In the genomic region with DNA sequence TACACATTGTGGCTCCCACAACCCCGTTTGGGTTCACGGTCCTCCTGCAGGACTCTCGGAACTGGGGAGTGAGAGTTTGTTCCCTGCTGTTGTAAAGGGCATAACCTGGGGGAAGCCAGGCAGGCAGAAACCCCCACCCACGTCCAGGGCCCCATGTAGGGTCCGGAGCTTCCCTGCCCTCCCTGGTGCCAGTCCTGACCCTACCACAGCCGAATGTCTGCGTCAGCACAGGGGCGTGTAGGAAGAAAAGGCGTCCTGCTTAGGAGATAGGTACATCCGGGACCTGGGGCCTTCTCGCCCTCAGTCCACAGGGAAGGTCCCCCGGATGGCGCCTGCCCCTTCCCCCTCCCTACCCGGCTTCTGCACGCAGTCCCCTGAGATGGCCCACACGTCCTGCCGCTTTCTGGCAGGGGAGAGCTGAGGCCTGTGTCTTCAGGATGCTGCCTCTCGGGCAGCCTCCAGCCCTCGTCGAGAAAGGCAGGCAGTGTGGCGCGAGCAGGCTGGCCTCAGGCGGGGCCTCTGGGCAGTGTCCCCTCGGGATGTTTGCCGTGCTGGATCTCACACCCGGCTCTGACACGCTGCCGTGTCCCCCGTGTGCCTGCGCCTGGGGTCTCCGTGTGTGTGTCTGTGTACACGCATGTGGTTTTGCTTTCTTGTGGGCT, we compare ENCODE assay signal across 21 cellular contexts. TPM values are rescaled to one million over a fixed set of nuclear protein-coding genes. Genes with fewer than 3 reads are reported as not detected.
DNase-seq lines count a peak whose midpoint lies in the region; ATAC-seq and TF ChIP-seq lines count a peak whose summit lies in the region.
"Had no signal": no experiment of that assay in that cellular context is flagged by ENCODE, and none has a peak within 500 bp of the region (broad histone marks: within the 10 kb centered on the region; RNA-seq: fewer than 3 reads in every experiment).

No MANE protein-coding gene starts in this region.

- H3K4me1 Mint-ChIP-seq in natural killer cell (peaks cover 11 to 39% of the 10 kb centered on the region in 2 donors), nephron progenitor cell (peaks cover 24% of the 10 kb centered on the region)
- H3K4me1 Mint-ChIP-seq in natural killer cell treated with Interleukin-12 subunit alpha and Interleukin-12 subunit beta and Interleukin-15 and Interleukin-18, amount 100 ng/mL, for 72 hours (ENCODE audit: low read depth in 2 of 2): peaks cover 0 to 11% of the 10 kb centered on the region in 2 donors
- H3K4me1 Mint-ChIP-seq in effector memory CD8-positive, alpha-beta T cell (ENCODE audit: low read depth in 2 of 2): peaks cover 19 to 32% of the 10 kb centered on the region in 2 donors
- H3K4me1 Mint-ChIP-seq in stimulated activated effector memory CD8-positive, alpha-beta T cell treated with anti-CD3 and anti-CD28 coated beads, Interleukin-12 subunit alpha, Interleukin-12 subunit beta, amount 100 ng/mL, for 72 hours: peaks cover 39% of the 10 kb centered on the region
- peaks cover 2% of the 10 kb centered on the region for H3K4me1 Mint-ChIP-seq in activated CD4-positive, alpha-beta memory T cell treated with anti-CD3 and anti-CD28 coated beads, Interleukin-2, amount 10 ng/mL, durations not matched to agents 7 days and 5 days

- DNase-seq in natural killer cell (no peak), nephron progenitor cell (no peak), NAMALWA (ENCODE audit: low spot score) (no peak)
- DNase-seq in natural killer cell treated with Interleukin-12 subunit alpha and Interleukin-12 subunit beta and Interleukin-15 and Interleukin-18, amount 100 ng/mL, for 72 hours (ENCODE audit: low spot score): no peak
- no peak for DNase-seq in effector memory CD8-positive, alpha-beta T cell
- DNase-seq in stimulated activated effector memory CD8-positive, alpha-beta T cell treated with anti-CD3 and anti-CD28 coated beads, Interleukin-12 subunit alpha, Interleukin-12 subunit beta, amount 100 ng/mL, for 72 hours (ENCODE audit: low spot score in 2 of 2): no peak
- DNase-seq in activated CD4-positive, alpha-beta memory T cell treated with anti-CD3 and anti-CD28 coated beads, Interleukin-2, amount 10 ng/mL, durations not matched to agents 7 days and 5 days: no peak
- DNase-seq: C1 segment of cervical spinal cord; CD8-positive, alpha-beta memory T cell; DMS79 treated with DMSO at 0.1 percent for 48 hours; KBM-7; MG63; NCI-H1694; NCI-H2029 treated with DMSO at 0.1 percent for 48 hours; NCI-H446 treated with DMSO at 0.1 percent for 48 hours; NCI-H526; NCI-H82; NK-92 treated with Interleukin-12 subunit alpha and Interleukin-12 subunit beta, amount 100 ng/mL, for 24 hours; PC-9; RPMI8226; SHP77 treated with DMSO at 0.1 percent for 48 hours had no signal

- no peaks in the 10 kb centered on the region for H3K36me3 Mint-ChIP-seq in natural killer cell
- H3K36me3 Mint-ChIP-seq in natural killer cell treated with Interleukin-12 subunit alpha and Interleukin-12 subunit beta and Interleukin-15 and Interleukin-18, amount 100 ng/mL, for 72 hours: no peaks in the 10 kb centered on the region
- H3K36me3 Mint-ChIP-seq in effector memory CD8-positive, alpha-beta T cell (ENCODE audit: insufficient read depth): peaks cover 63% of the 10 kb centered on the region
- peaks cover 14% of the 10 kb centered on the region for H3K36me3 Mint-ChIP-seq in nephron progenitor cell (ENCODE audit: low read depth)
- H3K36me3 Mint-ChIP-seq in stimulated activated effector memory CD8-positive, alpha-beta T cell treated with anti-CD3 and anti-CD28 coated beads, Interleukin-12 subunit alpha, Interleukin-12 subunit beta, amount 100 ng/mL, for 72 hours: peaks cover 13% of the 10 kb centered on the region
- H3K36me3 Mint-ChIP-seq in activated CD4-positive, alpha-beta memory T cell treated with anti-CD3 and anti-CD28 coated beads, Interleukin-2, amount 10 ng/mL, durations not matched to agents 7 days and 5 days (ENCODE audit: low read depth): peaks cover 11% of the 10 kb centered on the region

- peak overlapping the region in 1 of 2 donors; percentile 45 for H3K27ac Mint-ChIP-seq in natural killer cell
- H3K27ac Mint-ChIP-seq in natural killer cell treated with Interleukin-12 subunit alpha and Interleukin-12 subunit beta and Interleukin-15 and Interleukin-18, amount 100 ng/mL, for 72 hours: no peak overlapping the region
- H3K27ac Mint-ChIP-seq in effector memory CD8-positive, alpha-beta T cell: peak overlapping the region; percentile 67 to 82
- H3K27ac Mint-ChIP-seq in nephron progenitor cell: peak overlapping the region; percentile 91
- no peak overlapping the region for H3K27ac Mint-ChIP-seq in stimulated activated effector memory CD8-positive, alpha-beta T cell treated with anti-CD3 and anti-CD28 coated beads, Interleukin-12 subunit alpha, Interleukin-12 subunit beta, amount 100 ng/mL, for 72 hours
- H3K27ac Mint-ChIP-seq in activated CD4-positive, alpha-beta memory T cell treated with anti-CD3 and anti-CD28 coated beads, Interleukin-2, amount 10 ng/mL, durations not matched to agents 7 days and 5 days: no peak overlapping the region

- peak overlapping the region; percentile 5 for H3K4me3 Mint-ChIP-seq in natural killer cell
- H3K4me3 Mint-ChIP-seq in natural killer cell treated with Interleukin-12 subunit alpha and Interleukin-12 subunit beta and Interleukin-15 and Interleukin-18, amount 100 ng/mL, for 72 hours: no peak overlapping the region
- peak overlapping the region in 1 of 2 donors; percentile 12 for H3K4me3 Mint-ChIP-seq in effector memory CD8-positive, alpha-beta T cell
- H3K4me3 Mint-ChIP-seq in nephron progenitor cell: no peak overlapping the region
- H3K4me3 Mint-ChIP-seq in stimulated activated effector memory CD8-positive, alpha-beta T cell treated with anti-CD3 and anti-CD28 coated beads, Interleukin-12 subunit alpha, Interleukin-12 subunit beta, amount 100 ng/mL, for 72 hours: no peak overlapping the region
- no peak overlapping the region for H3K4me3 Mint-ChIP-seq in activated CD4-positive, alpha-beta memory T cell treated with anti-CD3 and anti-CD28 coated beads, Interleukin-2, amount 10 ng/mL, durations not matched to agents 7 days and 5 days
- H3K4me3 Mint-ChIP-seq: CD8-positive, alpha-beta memory T cell had no signal

- no peaks in the 10 kb centered on the region for H3K9me3 Mint-ChIP-seq in natural killer cell
- H3K9me3 Mint-ChIP-seq in natural killer cell treated with Interleukin-12 subunit alpha and Interleukin-12 subunit beta and Interleukin-15 and Interleukin-18, amount 100 ng/mL, for 72 hours: no peaks in the 10 kb centered on the region
- H3K9me3 Mint-ChIP-seq in effector memory CD8-positive, alpha-beta T cell: no peaks in the 10 kb centered on the region
- H3K9me3 Mint-ChIP-seq in nephron progenitor cell: no peaks in the 10 kb centered on the region
- no peaks in the 10 kb centered on the region for H3K9me3 Mint-ChIP-seq in stimulated activated effector memory CD8-positive, alpha-beta T cell treated with anti-CD3 and anti-CD28 coated beads, Interleukin-12 subunit alpha, Interleukin-12 subunit beta, amount 100 ng/mL, for 72 hours
- no peaks in the 10 kb centered on the region for H3K9me3 Mint-ChIP-seq in activated CD4-positive, alpha-beta memory T cell treated with anti-CD3 and anti-CD28 coated beads, Interleukin-2, amount 10 ng/mL, durations not matched to agents 7 days and 5 days
- H3K9me3 Mint-ChIP-seq: CD8-positive, alpha-beta memory T cell had no signal

- CTCF ChIA-PET in activated CD4-positive, alpha-beta memory T cell treated with anti-CD3 and anti-CD28 coated beads, Interleukin-2, amount 10 ng/mL, durations not matched to agents 7 days and 5 days (lab: Charles Lee): no interaction called here

- TF ChIP-seq CTCF in natural killer cell (IDR thresholded peaks at IDR 0.05) (no peak), nephron progenitor cell (IDR thresholded peaks at IDR 0.05) (no peak)

- intact Hi-C loops in natural killer cell (cut with micrococcal nuclease): no loop called here

- H3K27me3 Mint-ChIP-seq in natural killer cell (ENCODE audit: low read depth in 2 of 2) (no peaks in the 10 kb centered on the region), nephron progenitor cell (ENCODE audit: low read depth, poor library complexity) (no peaks in the 10 kb centered on the region)
- no peaks in the 10 kb centered on the region for H3K27me3 Mint-ChIP-seq in natural killer cell treated with Interleukin-12 subunit alpha and Interleukin-12 subunit beta and Interleukin-15 and Interleukin-18, amount 100 ng/mL, for 72 hours
- H3K27me3 Mint-ChIP-seq in effector memory CD8-positive, alpha-beta T cell: no peaks in the 10 kb centered on the region
- H3K27me3 Mint-ChIP-seq in activated CD4-positive, alpha-beta memory T cell treated with anti-CD3 and anti-CD28 coated beads, Interleukin-2, amount 10 ng/mL, durations not matched to agents 7 days and 5 days: no peaks in the 10 kb centered on the region

- POLR2A ChIA-PET in activated CD4-positive, alpha-beta memory T cell treated with anti-CD3 and anti-CD28 coated beads, Interleukin-2, amount 10 ng/mL, durations not matched to agents 7 days and 5 days (lab: Charles Lee): no interaction called here

- ATAC-seq in natural killer cell: peak in 1 of 3 donors; percentile 3
- ATAC-seq in natural killer cell treated with Interleukin-12 subunit alpha and Interleukin-12 subunit beta and Interleukin-15 and Interleukin-18, amount 100 ng/mL, for 72 hours: no peak
- no peak for ATAC-seq in effector memory CD8-positive, alpha-beta T cell (replicated peaks)
- no peak for ATAC-seq in stimulated activated effector memory CD8-positive, alpha-beta T cell treated with anti-CD3 and anti-CD28 coated beads, Interleukin-12 subunit alpha, Interleukin-12 subunit beta, amount 100 ng/mL, for 72 hours

RNA-seq across cellular contexts. Expression of a gene that starts 19.1 kb away (rescaled TPM):
- total RNA-seq in natural killer cell: 100 to 1,000 TPM; 138 to 143 (median 139) TPM
- 100 to 1,000 TPM in 1 of 2 donors, 10 to 100 TPM in 1; 57.5 to 103 TPM for total RNA-seq in natural killer cell treated with Interleukin-12 subunit alpha and Interleukin-12 subunit beta and Interleukin-15 and Interleukin-18, amount 100 ng/mL, for 72 hours
- total RNA-seq in activated CD4-positive, alpha-beta memory T cell treated with anti-CD3 and anti-CD28 coated beads, Interleukin-2, amount 10 ng/mL, durations not matched to agents 7 days and 5 days: 100 to 1,000 TPM; 130 to 132 TPM

RNA-seq across cellular contexts. Expression of a gene that starts 54.9 kb away (rescaled TPM):
- 10 to 100 TPM; 13.0 to 20.9 (median 13.1) TPM for total RNA-seq in natural killer cell
- 10 to 100 TPM in 1 of 2 donors, 1 to 10 TPM in 1; 7.5 to 13.3 TPM for total RNA-seq in natural killer cell treated with Interleukin-12 subunit alpha and Interleukin-12 subunit beta and Interleukin-15 and Interleukin-18, amount 100 ng/mL, for 72 hours
- 10 to 100 TPM; 13.3 to 15.5 TPM for total RNA-seq in activated CD4-positive, alpha-beta memory T cell treated with anti-CD3 and anti-CD28 coated beads, Interleukin-2, amount 10 ng/mL, durations not matched to agents 7 days and 5 days

RNA-seq across cellular contexts. Expression of a gene that starts 54.9 kb away (rescaled TPM):
- total RNA-seq in natural killer cell: 10 to 100 TPM; 43.1 to 53.7 (median 46.9) TPM
- 10 to 100 TPM; 34.8 to 66.2 TPM for total RNA-seq in natural killer cell treated with Interleukin-12 subunit alpha and Interleukin-12 subunit beta and Interleukin-15 and Interleukin-18, amount 100 ng/mL, for 72 hours
- 10 to 100 TPM; 36.5 to 39.7 TPM for total RNA-seq in activated CD4-positive, alpha-beta memory T cell treated with anti-CD3 and anti-CD28 coated beads, Interleukin-2, amount 10 ng/mL, durations not matched to agents 7 days and 5 days

RNA-seq across cellular contexts. Expression of a gene that starts 55.5 kb away (rescaled TPM):
- 10 to 100 TPM; 47.6 to 57.0 (median 53.4) TPM for total RNA-seq in natural killer cell
- 10 to 100 TPM; 19.9 to 23.0 TPM for total RNA-seq in natural killer cell treated with Interleukin-12 subunit alpha and Interleukin-12 subunit beta and Interleukin-15 and Interleukin-18, amount 100 ng/mL, for 72 hours
- 10 to 100 TPM; 55.4 to 57.1 TPM for total RNA-seq in activated CD4-positive, alpha-beta memory T cell treated with anti-CD3 and anti-CD28 coated beads, Interleukin-2, amount 10 ng/mL, durations not matched to agents 7 days and 5 days

Comparison
In these comparisons a context has a peak if more than half of its experiments do, and no peak if none do; other contexts are left out.
1. H3K27ac Mint-ChIP-seq: peak in effector memory CD8-positive, alpha-beta T cell (2 of 2) and nephron progenitor cell (single experiment); none in natural killer cell treated with Interleukin-12 subunit alpha and Interleukin-12 subunit beta and Interleukin-15 and Interleukin-18, amount 100 ng/mL, for 72 hours (0 of 2), stimulated activated effector memory CD8-positive, alpha-beta T cell treated with anti-CD3 and anti-CD28 coated beads, Interleukin-12 subunit alpha, Interleukin-12 subunit beta, amount 100 ng/mL, for 72 hours (single experiment) and activated CD4-positive, alpha-beta memory T cell treated with anti-CD3 and anti-CD28 coated beads, Interleukin-2, amount 10 ng/mL, durations not matched to agents 7 days and 5 days (single experiment).